ENCODE assay signal across 12 cellular contexts in the genomic region with DNA sequence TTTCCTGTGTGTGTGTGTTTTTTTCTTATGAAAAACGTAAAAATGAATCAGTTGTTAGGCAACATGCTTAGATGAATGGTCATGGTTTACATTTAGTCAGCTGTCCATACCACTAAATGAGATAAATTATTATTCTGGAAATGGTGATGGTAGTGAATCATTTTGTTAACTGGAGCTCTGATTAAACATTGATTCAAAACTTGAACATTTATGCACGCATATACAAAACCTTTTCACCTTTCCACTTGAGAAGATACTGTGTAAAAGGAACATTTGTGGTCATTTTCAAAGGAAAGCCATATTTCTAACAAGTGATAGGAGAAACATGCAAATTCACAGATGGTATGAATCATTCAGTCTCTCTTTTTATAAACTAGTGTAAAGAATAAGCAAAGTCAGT.
DNase-seq lines count a peak whose midpoint lies in the region; ATAC-seq, FAIRE-seq and TF ChIP-seq lines count a peak whose summit lies in the region.
"Had no signal": no experiment of that assay in that cellular context is flagged by ENCODE, and none has a peak within 500 bp of the region (broad histone marks: within the 10 kb centered on the region; RNA-seq: fewer than 3 reads in every experiment).

No MANE protein-coding gene starts in this region.

- no peaks in the 10 kb centered on the region for H3K36me3 ChIP-seq in HUES6 (ENCODE audit: control insufficient read depth, insufficient read depth, low read length)
- H3K36me3 ChIP-seq in bronchial epithelial cell (ENCODE audit: control insufficient read depth, insufficient read depth, low read length), result no peaks in the 10 kb centered on the region
- H3K36me3 ChIP-seq: uterus had no signal

- ATAC-seq in GM19463 (IDR thresholded peaks at IDR 0.05; ENCODE audit: unreplicated experiment) (peak; percentile 34), HG02588 (IDR thresholded peaks at IDR 0.05; ENCODE audit: unreplicated experiment) (no peak), GM18519 (IDR thresholded peaks at IDR 0.05; ENCODE audit: low FRiP score, unreplicated experiment) (no peak)

- H3K9me3 ChIP-seq in HUES6 (ENCODE audit: control insufficient read depth, insufficient read depth, low read depth, low read length), result no peaks in the 10 kb centered on the region
- H3K9me3 ChIP-seq: uterus had no signal

- peak; percentile 86 for FAIRE-seq in bronchial epithelial cell (lab: Jason Lieb, UNC)

- no peak for TF ChIP-seq CTCF in bronchial epithelial cell (IDR thresholded peaks at IDR 0.05; ENCODE audit: insufficient read depth, low read length, severe bottlenecking)

- H3K9ac ChIP-seq in HUES6 (ENCODE audit: low read length), result no peak overlapping the region

- peak overlapping the region; percentile 80 for H3K27ac ChIP-seq in HUES6 (ENCODE audit: low read depth, low read length)
- H3K27ac ChIP-seq: uterus had no signal

- peak; percentile 99 for DNase-seq in bronchial epithelial cell (ENCODE audit: low read depth)
- peak; percentile 82 for DNase-seq in renal cortical epithelial cell (ENCODE audit: low read depth)
- no peak for DNase-seq in cortex of kidney (lab: John Stamatoyannopoulos, UW)
- DNase-seq in NOMO-1 treated with dmso at 0.1 percent for 144 hours (lab: John Stamatoyannopoulos, UW; ENCODE audit: unreplicated experiment), result no peak
- DNase-seq: NCI-H2107, SHP77 treated with DMSO at 0.1 percent for 48 hours, uterus had no signal

- H3K4me3 ChIP-seq in HUES6 (ENCODE audit: low read depth, low read length), result no peak overlapping the region
- H3K4me3 ChIP-seq in bronchial epithelial cell (ENCODE audit: low read depth, low read length), result no peak overlapping the region
- H3K4me3 ChIP-seq: lung, uterus had no signal

- H3K27me3 ChIP-seq in HUES6 (ENCODE audit: control insufficient read depth, insufficient read depth, low read length) (no peaks in the 10 kb centered on the region), bronchial epithelial cell (ENCODE audit: control insufficient read depth, insufficient read depth, low read length) (no peaks in the 10 kb centered on the region)
- H3K27me3 ChIP-seq: uterus had no signal

- peaks cover 17% of the 10 kb centered on the region for H3K4me1 ChIP-seq in HUES6 (ENCODE audit: control insufficient read depth, insufficient read depth, low read length)
- H3K4me1 ChIP-seq: uterus had no signal

Comparison
In these comparisons a context has a peak if more than half of its experiments do, and no peak if none do; other contexts are left out.
1. DNase-seq: peak in bronchial epithelial cell (single experiment) and renal cortical epithelial cell (single experiment); none in cortex of kidney (single experiment) and NOMO-1 treated with dmso at 0.1 percent for 144 hours (single experiment).